2 cellular contexts compared by ENCODE assay signal in the genomic region with DNA sequence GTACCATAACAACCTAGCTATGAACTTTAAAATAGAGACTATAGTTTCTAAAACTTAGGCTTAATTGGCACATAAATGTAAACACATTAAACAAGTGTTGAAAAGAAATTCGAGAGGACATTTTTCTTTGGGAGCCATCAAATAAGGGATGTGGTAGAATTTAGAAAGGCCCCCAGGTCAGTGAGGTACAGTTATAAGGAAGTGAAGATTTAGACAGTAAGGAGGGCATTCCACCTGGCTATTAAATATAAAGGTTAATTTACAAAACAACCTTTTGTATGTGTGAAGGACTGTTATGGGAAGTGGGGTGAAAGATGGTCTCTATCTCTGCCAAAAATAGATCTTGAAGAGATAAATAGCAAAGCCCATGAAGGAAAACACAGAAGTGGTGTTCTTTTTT.
TF ChIP-seq lines count a peak whose summit lies in the region.

No MANE protein-coding gene starts in this region.

TF ChIP-seq in A549, 52 proteins besides CTCF, POLR2A, EP300 and RAD21 (continued from another document):
- TF ChIP-seq CBX2 (IDR thresholded peaks at IDR 0.05; ENCODE audit: borderline replicate concordance, low read depth) (no peak), FOSB (CRISPR knock-in tag; IDR thresholded peaks at IDR 0.05) (no peak), TFCP2L1 (CRISPR knock-in tag; IDR thresholded peaks at IDR 0.05) (no peak)
- TF ChIP-seq, protein P1, sequence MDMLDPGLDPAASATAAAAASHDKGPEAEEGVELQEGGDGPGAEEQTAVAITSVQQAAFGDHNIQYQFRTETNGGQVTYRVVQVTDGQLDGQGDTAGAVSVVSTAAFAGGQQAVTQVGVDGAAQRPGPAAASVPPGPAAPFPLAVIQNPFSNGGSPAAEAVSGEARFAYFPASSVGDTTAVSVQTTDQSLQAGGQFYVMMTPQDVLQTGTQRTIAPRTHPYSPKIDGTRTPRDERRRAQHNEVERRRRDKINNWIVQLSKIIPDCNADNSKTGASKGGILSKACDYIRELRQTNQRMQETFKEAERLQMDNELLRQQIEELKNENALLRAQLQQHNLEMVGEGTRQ (IDR thresholded peaks at IDR 0.05), result no peak

TF ChIP-seq in GM12878, 131 proteins besides CTCF, POLR2A, EP300 and RAD21 (continued from another document):
- TF ChIP-seq SPI1 (IDR thresholded peaks at IDR 0.05; ENCODE audit: borderline replicate concordance, insufficient read depth, low read depth, low read length), result peak; percentile 36; the same call in 1 of the 2 replicates
